In genomic region chr10:75887369-75887768, GRCh38 we compare ENCODE assay signal across 2 cellular contexts.
A peak's percentile ranks its signal among the peaks of the same experiment; 100 is the strongest.
TF ChIP-seq lines count a peak whose summit lies in the region.

No MANE protein-coding gene starts in this region.

TF ChIP-seq in HepG2, 621 proteins besides CTCF, POLR2A, EP300 and RAD21:
- no peak for TF ChIP-seq MYPOP (CRISPR knock-in tag; IDR thresholded peaks at IDR 0.05)
- TF ChIP-seq GLI4 (CRISPR knock-in tag; IDR thresholded peaks at IDR 0.05; ENCODE audit: borderline replicate concordance) = no peak
- no peak for TF ChIP-seq ZBTB4 (CRISPR knock-in tag; IDR thresholded peaks at IDR 0.05; ENCODE audit: borderline replicate concordance)
- no peak for TF ChIP-seq CEBPB (IDR thresholded peaks at IDR 0.05; ENCODE audit: borderline replicate concordance, low read depth, low read length)
- peak; percentile 64 for TF ChIP-seq ZBTB40 (IDR thresholded peaks at IDR 0.05)
- TF ChIP-seq ZBTB40 (CRISPR knock-in tag; IDR thresholded peaks at IDR 0.05) = peak; percentile 96
- no peak for TF ChIP-seq ZBTB42 (CRISPR knock-in tag; IDR thresholded peaks at IDR 0.05)
- TF ChIP-seq AHR (CRISPR knock-in tag; IDR thresholded peaks at IDR 0.05) = no peak
- no peak for TF ChIP-seq BCL6 (CRISPR knock-in tag; IDR thresholded peaks at IDR 0.05)

TF ChIP-seq in K562, 482 proteins besides CTCF, POLR2A, EP300 and RAD21:
- TF ChIP-seq ZBTB40 (IDR thresholded peaks at IDR 0.05) (peak; percentile 86), ZBTB40 (CRISPR knock-in tag; IDR thresholded peaks at IDR 0.05) (peak; percentile 53), RBM14 (IDR thresholded peaks at IDR 0.05; ENCODE audit: borderline replicate concordance, insufficient read depth, low read depth, low read length) (no peak), CHD4 (IDR thresholded peaks at IDR 0.05; ENCODE audit: insufficient read depth, insufficient replicate concordance, low read depth, low read length, poor library complexity, severe bottlenecking) (no peak), ZNF449 (CRISPR knock-in tag; IDR thresholded peaks at IDR 0.05) (no peak), NCOA1 (IDR thresholded peaks at IDR 0.05; ENCODE audit: low read depth) (no peak), ZNF384 (IDR thresholded peaks at IDR 0.05; ENCODE audit: low read depth, low read length) (peak; percentile 73)
TF ChIP-seq in K562: peak in this region for 2.
